22 cellular contexts compared by ENCODE assay signal in the genomic region with DNA sequence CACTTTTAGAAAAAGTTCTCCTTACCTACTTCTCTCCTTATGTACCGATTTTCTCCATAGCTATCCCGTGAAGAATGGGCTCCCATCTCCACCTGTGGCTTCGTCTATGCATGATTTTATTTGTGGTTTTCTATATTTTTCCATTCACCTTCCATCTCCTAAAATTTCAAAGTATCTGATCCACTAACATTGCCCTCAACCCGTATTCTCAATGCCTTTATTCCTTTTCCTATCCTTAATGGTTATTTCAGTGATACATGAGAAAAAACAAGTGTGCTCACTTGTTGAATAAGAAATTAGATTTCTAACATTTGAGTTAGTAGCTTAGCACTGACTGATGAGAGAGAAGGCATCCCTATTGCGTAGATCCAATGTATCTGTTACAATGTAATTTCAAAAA. TPM values are rescaled to one million over a fixed set of nuclear protein-coding genes. Genes with fewer than 3 reads are reported as not detected.
DNase-seq lines count a peak whose midpoint lies in the region; ATAC-seq and TF ChIP-seq lines count a peak whose summit lies in the region.
"Had no signal": no experiment of that assay in that cellular context is flagged by ENCODE, and none has a peak within 500 bp of the region (broad histone marks: within the 10 kb centered on the region; RNA-seq: fewer than 3 reads in every experiment).

No MANE protein-coding gene starts in this region.

- no peak for TF ChIP-seq RAD21 in HCT116 (IDR thresholded peaks at IDR 0.05; ENCODE audit: low read depth)

- no peaks in the 10 kb centered on the region for H3K9me2 ChIP-seq in HCT116 (ENCODE audit: insufficient read depth)

- no peak overlapping the region for H3K4me3 Mint-ChIP-seq in T-helper 1 cell treated with Interleukin-12 subunit alpha and Interleukin-12 subunit beta and Interleukin-4 antibody, amounts not matched to agents 30 μg/mL and 1 μg/mL, for 36 hours
- H3K4me3 Mint-ChIP-seq in central memory CD8-positive, alpha-beta T cell, result no peak overlapping the region
- no peak overlapping the region for H3K4me3 Mint-ChIP-seq in naive thymus-derived CD8-positive, alpha-beta T cell
- H3K4me3 Mint-ChIP-seq: B cell; CD4-positive, CD25-positive, alpha-beta regulatory T cell; HFFc6 had no signal

- CTCF ChIA-PET in HCT116 (lab: Charles Lee), result no interaction called here

- H4K20me1 ChIP-seq in HCT116 (ENCODE audit: insufficient read depth), result no peaks in the 10 kb centered on the region
- H4K20me1 ChIP-seq: BLaER1 had no signal

- DNase-seq in T-helper 1 cell (no peak), HCT116 (ENCODE audit: low read depth, low spot score) (no peak), dedifferentiated amniotic fluid mesenchymal stem cell (ENCODE audit: extremely low spot score) (no peak), NCI-H526 (lab: John Stamatoyannopoulos, UW) (no peak)
- no peak for DNase-seq in central memory CD8-positive, alpha-beta T cell (ENCODE audit: low spot score in 2 of 2)
- DNase-seq in naive thymus-derived CD8-positive, alpha-beta T cell, result no peak
- DNase-seq in activated CD4-positive, alpha-beta T cell treated with anti-CD3 and anti-CD28 coated beads for 48 hours, result no peak
- DNase-seq: Calu3; CD4-positive, CD25-positive, alpha-beta regulatory T cell; COR-L47; DMS53; DMS79 treated with DMSO at 0.1 percent for 48 hours; GF-D8; GOT3; H7; HCEC 1CT; HFFc6 had no signal

- no peak overlapping the region for H3K4me2 ChIP-seq in HCT116 (ENCODE audit: low read length)
- H3K4me2 ChIP-seq: BLaER1 had no signal

- no peak overlapping the region for H3K4me3 ChIP-seq in HCT116 (replicated peaks in 1 of 2; ENCODE audit: low read depth in 1 of 2, low read length in 2 of 2)
- H3K4me3 ChIP-seq: BLaER1 had no signal

- 0 out of 4 replicates have a peak, but pooled peaks cover 0 to 2% of the 10 kb centered on the region in 2 experiments for H3K4me1 ChIP-seq in HCT116 (ENCODE audit: control insufficient read depth in 1 of 2, insufficient read depth in 2 of 2, low read length in 2 of 2)
- H3K4me1 ChIP-seq: BLaER1 had no signal

- H3K36me3 ChIP-seq in HCT116 (ENCODE audit: control insufficient read depth in 1 of 2, insufficient read depth in 2 of 2, low read length in 2 of 2), result no peaks in the 10 kb centered on the region; a peak in 1 of 4 replicates

- TF ChIP-seq CTCF in HCT116 (IDR thresholded peaks at IDR 0.05 in 2 of 3, conservative IDR thresholded peaks at IDR 0.05 in 1 of 3; ENCODE audit: borderline replicate concordance in 1 of 3, insufficient read depth in 1 of 3, low read depth in 2 of 3, low read length in 2 of 3), result no peak

- no peaks in the 10 kb centered on the region for H3K27me3 Mint-ChIP-seq in T-helper 1 cell treated with Interleukin-12 subunit alpha and Interleukin-12 subunit beta and Interleukin-4 antibody, amounts not matched to agents 30 μg/mL and 1 μg/mL, for 36 hours (ENCODE audit: low read depth)
- no peaks in the 10 kb centered on the region for H3K27me3 Mint-ChIP-seq in central memory CD8-positive, alpha-beta T cell
- H3K27me3 Mint-ChIP-seq in naive thymus-derived CD8-positive, alpha-beta T cell, result peaks cover 0 to 1% (median 0%) of the 10 kb centered on the region in 5 donors
- H3K27me3 Mint-ChIP-seq: B cell; CD4-positive, CD25-positive, alpha-beta regulatory T cell had no signal

- H3K27ac ChIP-seq in HCT116 (ENCODE audit: low read depth, low read length), result no peak overlapping the region
- H3K27ac ChIP-seq: 22Rv1, BLaER1, C4-2B had no signal

- H3K27ac Mint-ChIP-seq in T-helper 1 cell treated with Interleukin-12 subunit alpha and Interleukin-12 subunit beta and Interleukin-4 antibody, amounts not matched to agents 30 μg/mL and 1 μg/mL, for 36 hours, result peak overlapping the region; percentile 2
- peak overlapping the region; percentile 27 for H3K27ac Mint-ChIP-seq in central memory CD8-positive, alpha-beta T cell (ENCODE audit: low read depth)
- H3K27ac Mint-ChIP-seq in naive thymus-derived CD8-positive, alpha-beta T cell, result peak overlapping the region in 6 of 10 donors; percentile 3 to 71 (median 56)
- H3K27ac Mint-ChIP-seq: B cell, HFFc6 had no signal

- H3K9me3 ChIP-seq in HCT116 (ENCODE audit: control insufficient read depth in 1 of 2, insufficient read depth in 1 of 2, low read depth in 1 of 2, low read length in 2 of 2), result no peaks in the 10 kb centered on the region
- H3K9me3 ChIP-seq: BLaER1 had no signal

- H2AFZ ChIP-seq in HCT116 (ENCODE audit: low read depth, low read length, poor library complexity, severe bottlenecking), result no peak overlapping the region

- RAD21 ChIA-PET in HCT116 (lab: Charles Lee; ENCODE audit: low non-redundant PET in 1 of 2, low total read pairs in 2 of 2, uncharacterized antibody in 2 of 2, unreplicated experiment in 2 of 2), result no interaction called here

- H3K9me3 Mint-ChIP-seq in T-helper 1 cell treated with Interleukin-12 subunit alpha and Interleukin-12 subunit beta and Interleukin-4 antibody, amounts not matched to agents 30 μg/mL and 1 μg/mL, for 36 hours, result no peaks in the 10 kb centered on the region
- H3K9me3 Mint-ChIP-seq in central memory CD8-positive, alpha-beta T cell, result no peaks in the 10 kb centered on the region
- no peaks in the 10 kb centered on the region for H3K9me3 Mint-ChIP-seq in naive thymus-derived CD8-positive, alpha-beta T cell
- H3K9me3 Mint-ChIP-seq: HFFc6 had no signal

- H3K36me3 Mint-ChIP-seq in T-helper 1 cell treated with Interleukin-12 subunit alpha and Interleukin-12 subunit beta and Interleukin-4 antibody, amounts not matched to agents 30 μg/mL and 1 μg/mL, for 36 hours (ENCODE audit: low read depth), result peaks cover 64% of the 10 kb centered on the region
- H3K36me3 Mint-ChIP-seq in central memory CD8-positive, alpha-beta T cell (ENCODE audit: insufficient read depth), result peaks cover 23% of the 10 kb centered on the region
- peaks cover 13 to 85% (median 48%) of the 10 kb centered on the region in 3 donors for H3K36me3 Mint-ChIP-seq in naive thymus-derived CD8-positive, alpha-beta T cell

- TSS peak; percentile 17 for BruUV-seq in HCT116 (replicated peaks; lab: Mats Ljungman, UMichigan)

- no peak for TF ChIP-seq POLR2A in HCT116 (IDR thresholded peaks at IDR 0.05; ENCODE audit: borderline replicate concordance, extremely low read depth, insufficient read depth, insufficient read length)

- POLR2A ChIA-PET in HCT116 (lab: Charles Lee), result no interaction called here
- POLR2A ChIA-PET in naive thymus-derived CD8-positive, alpha-beta T cell (lab: Charles Lee), result no interaction called here

- no peak for ATAC-seq in HCT116
- ATAC-seq in central memory CD8-positive, alpha-beta T cell (replicated peaks; ENCODE audit: extremely low read depth, poor library complexity, severe bottlenecking), result no peak
- ATAC-seq in naive thymus-derived CD8-positive, alpha-beta T cell, result no peak

- no peaks in the 10 kb centered on the region for H3K27me3 ChIP-seq in HCT116 (ENCODE audit: insufficient read depth, low read length)
- H3K27me3 ChIP-seq: BLaER1 had no signal

- intact Hi-C loops in HCT116 (cut with micrococcal nuclease), result no loop called here

- H3K9ac ChIP-seq in HCT116 (ENCODE audit: low read length), result no peak overlapping the region
- H3K9ac ChIP-seq: BLaER1 had no signal

- H3K79me2 ChIP-seq in HCT116 (ENCODE audit: insufficient read depth, low read length), result no peaks in the 10 kb centered on the region

- peaks cover 9% of the 10 kb centered on the region for H3K4me1 Mint-ChIP-seq in T-helper 1 cell treated with Interleukin-12 subunit alpha and Interleukin-12 subunit beta and Interleukin-4 antibody, amounts not matched to agents 30 μg/mL and 1 μg/mL, for 36 hours (ENCODE audit: low read depth)
- peaks cover 10% of the 10 kb centered on the region for H3K4me1 Mint-ChIP-seq in central memory CD8-positive, alpha-beta T cell
- H3K4me1 Mint-ChIP-seq in naive thymus-derived CD8-positive, alpha-beta T cell, result peaks cover 4 to 30% (median 14%) of the 10 kb centered on the region in 4 donors

TF ChIP-seq in HCT116, 20 proteins besides CTCF, POLR2A, EP300 and RAD21 (continues in another document):
- TF ChIP-seq SP1 (IDR thresholded peaks at IDR 0.05; ENCODE audit: low read depth), result no peak
- no peak for TF ChIP-seq POLR2AphosphoS5 (IDR thresholded peaks at IDR 0.05; ENCODE audit: low read depth, low read length)
- TF ChIP-seq SRF (IDR thresholded peaks at IDR 0.05; ENCODE audit: low read depth), result no peak
- no peak for TF ChIP-seq ZNF274 (IDR thresholded peaks at IDR 0.05; ENCODE audit: low read depth, low read length)
- TF ChIP-seq FOSL1 (IDR thresholded peaks at IDR 0.05; ENCODE audit: low read depth), result no peak
- TF ChIP-seq EZH2phosphoT487 (IDR thresholded peaks at IDR 0.05; ENCODE audit: borderline replicate concordance), result no peak
- TF ChIP-seq, protein P1, sequence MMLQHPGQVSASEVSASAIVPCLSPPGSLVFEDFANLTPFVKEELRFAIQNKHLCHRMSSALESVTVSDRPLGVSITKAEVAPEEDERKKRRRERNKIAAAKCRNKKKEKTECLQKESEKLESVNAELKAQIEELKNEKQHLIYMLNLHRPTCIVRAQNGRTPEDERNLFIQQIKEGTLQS (IDR thresholded peaks at IDR 0.05), result no peak
- no peak for TF ChIP-seq JUND (IDR thresholded peaks at IDR 0.05)
- TF ChIP-seq ZFX (IDR thresholded peaks at IDR 0.05), result no peak
- TF ChIP-seq, protein P2, sequence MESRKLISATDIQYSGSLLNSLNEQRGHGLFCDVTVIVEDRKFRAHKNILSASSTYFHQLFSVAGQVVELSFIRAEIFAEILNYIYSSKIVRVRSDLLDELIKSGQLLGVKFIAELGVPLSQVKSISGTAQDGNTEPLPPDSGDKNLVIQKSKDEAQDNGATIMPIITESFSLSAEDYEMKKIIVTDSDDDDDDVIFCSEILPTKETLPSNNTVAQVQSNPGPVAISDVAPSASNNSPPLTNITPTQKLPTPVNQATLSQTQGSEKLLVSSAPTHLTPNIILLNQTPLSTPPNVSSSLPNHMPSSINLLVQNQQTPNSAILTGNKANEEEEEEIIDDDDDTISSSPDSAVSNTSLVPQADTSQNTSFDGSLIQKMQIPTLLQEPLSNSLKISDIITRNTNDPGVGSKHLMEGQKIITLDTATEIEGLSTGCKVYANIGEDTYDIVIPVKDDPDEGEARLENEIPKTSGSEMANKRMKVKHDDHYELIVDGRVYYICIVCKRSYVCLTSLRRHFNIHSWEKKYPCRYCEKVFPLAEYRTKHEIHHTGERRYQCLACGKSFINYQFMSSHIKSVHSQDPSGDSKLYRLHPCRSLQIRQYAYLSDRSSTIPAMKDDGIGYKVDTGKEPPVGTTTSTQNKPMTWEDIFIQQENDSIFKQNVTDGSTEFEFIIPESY (IDR thresholded peaks at IDR 0.05; ENCODE audit: extremely low read depth, insufficient replicate concordance, low read length), result no peak
- no peak for TF ChIP-seq ELF1 (IDR thresholded peaks at IDR 0.05; ENCODE audit: borderline replicate concordance, low read depth)
- no peak for TF ChIP-seq SIN3A (IDR thresholded peaks at IDR 0.05; ENCODE audit: low read depth)

RNA-seq across cellular contexts. Expression of a gene that starts 16.9 kb away (rescaled TPM):
- total RNA-seq in HCT116 (2021; ENCODE audit: unreplicated experiment), result 18.3 TPM
- polyA plus RNA-seq in HCT116 (2012), result 17.5 and 24.6 TPM in 2 replicates
- 10 to 100 TPM; 12.5 to 14.7 TPM for total RNA-seq in naive thymus-derived CD8-positive, alpha-beta T cell
- polyA plus RNA-seq in naive thymus-derived CD8-positive, alpha-beta T cell, result 10 to 100 TPM; 11.9 to 19.4 (median 16.3) TPM

Comparison
In these comparisons a context has a peak if more than half of its experiments do, and no peak if none do; other contexts are left out.
1. H3K27ac Mint-ChIP-seq: peak in every context shown above with its lines; median percentile 56 in naive thymus-derived CD8-positive, alpha-beta T cell; 27 in central memory CD8-positive, alpha-beta T cell; 2 in T-helper 1 cell treated with Interleukin-12 subunit alpha and Interleukin-12 subunit beta and Interleukin-4 antibody, amounts not matched to agents 30 μg/mL and 1 μg/mL, for 36 hours.